ENCODE assay signal across 20 cellular contexts in genomic region chr10:27190508-27190907, GRCh38.
"Had no signal": no experiment of that assay in that cellular context is flagged by ENCODE, and none has a peak within 500 bp of the region (broad histone marks: within the 10 kb centered on the region; RNA-seq: fewer than 3 reads in every experiment).

No MANE protein-coding gene starts in this region.

- ATAC-seq: activated CD4-positive, CD25-positive, alpha-beta regulatory T cell treated with anti-CD3 and anti-CD28 coated beads, Interleukin-2, amount 50 U/mL, for 24 hours; activated naive CD8-positive, alpha-beta T cell treated with anti-CD3 and anti-CD28 coated beads, Interleukin-2, amount 50 U/mL, for 24 hours; activated T-cell treated with anti-CD3 and anti-CD28 coated beads, Interleukin-2, amount 50 U/mL, for 72 hours; gastrocnemius medialis; left cardiac atrium; pancreas; psoas muscle; right cardiac atrium had no signal

- H3K4me3 ChIP-seq: gastrocnemius medialis, pancreas, psoas muscle, tibial artery had no signal

- DNase-seq: activated CD4-positive, alpha-beta memory T cell treated with anti-CD3 and anti-CD28 coated beads, Interleukin-2, amount 10 ng/mL, durations not matched to agents 7 days and 5 days; activated CD4-positive, alpha-beta T cell treated with anti-CD3 and anti-CD28 coated beads, Interleukin-2, amount 10 ng/mL, durations not matched to agents 24 days and 14 days; activated effector memory CD4-positive, alpha-beta T cell treated with Interleukin-2 at 50 U/mL for 16 hours; activated naive CD4-positive, alpha-beta T cell treated with anti-CD3 and anti-CD28 coated beads, Interleukin-2, amount 50 U/mL, for 16 hours; activated naive CD8-positive, alpha-beta T cell treated with anti-CD3 and anti-CD28 coated beads, Interleukin-2, amount 50 U/mL, for 24 hours; activated T-cell treated with anti-CD3 and anti-CD28 coated beads, Interleukin-2, amount 50 U/mL, for 72 hours; central memory CD4-positive, alpha-beta T cell; effector memory CD4-positive, alpha-beta T cell; gastrocnemius medialis; head of caudate nucleus; hypothalamus; left cardiac atrium; pancreas; psoas muscle; right cardiac atrium; stimulated activated CD4-positive, alpha-beta T cell treated with anti-CD3 and anti-CD28 coated beads, Interleukin-12 subunit alpha, Interleukin-12 subunit beta, amount 100 ng/mL, for 4 hours; stimulated activated CD4-positive, alpha-beta T cell treated with anti-CD3 and anti-CD28 coated beads, Interleukin-1b, Interleukin-23, amount 100 ng/mL, for 48 hours; substantia nigra; tibial artery had no signal

- FAIRE-seq: pancreas had no signal

- H3K27me3 ChIP-seq: gastrocnemius medialis, pancreas, tibial artery had no signal

- H3K36me3 ChIP-seq: gastrocnemius medialis had no signal
